Comparison of ENCODE assay signal across 27 cellular contexts in the genomic region with DNA sequence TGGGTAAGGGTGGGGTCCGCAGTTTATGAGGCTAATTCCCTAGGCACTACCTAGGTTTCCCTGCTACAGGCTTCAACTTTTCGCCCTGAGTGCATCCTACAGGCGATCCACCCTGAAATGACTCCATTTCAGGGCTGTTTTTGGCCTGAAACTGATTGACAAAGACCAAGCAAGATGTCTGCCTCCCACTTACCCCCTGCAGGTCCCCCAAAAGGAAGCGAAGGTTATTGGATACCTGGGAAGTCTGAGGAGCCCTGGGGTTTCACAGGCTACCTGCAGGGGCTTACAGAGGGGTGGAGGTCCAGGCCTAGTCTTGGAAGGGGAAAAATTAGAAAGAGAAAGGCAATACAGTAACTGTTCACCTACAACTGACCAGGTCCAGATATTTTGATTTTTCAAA. TPM values are rescaled to one million over a fixed set of nuclear protein-coding genes. Genes with fewer than 3 reads are reported as not detected.
DNase-seq lines count a peak whose midpoint lies in the region; ATAC-seq, FAIRE-seq and TF ChIP-seq lines count a peak whose summit lies in the region.
"Had no signal": no experiment of that assay in that cellular context is flagged by ENCODE, and none has a peak within 500 bp of the region (broad histone marks: within the 10 kb centered on the region; RNA-seq: fewer than 3 reads in every experiment).

No MANE protein-coding gene starts in this region.

- H3K4me2 ChIP-seq in H1 (ENCODE audit: insufficient read depth in 1 of 2, low read depth in 2 of 2, low read length in 2 of 2) = peak overlapping the region; percentile 37 to 62; a peak in 3 of 4 replicates
- H3K4me2 ChIP-seq: A549, SK-N-SH had no signal

- no peak for TF ChIP-seq CTCF in H1 (IDR thresholded peaks at IDR 0.05; ENCODE audit: control extremely low read depth in 1 of 3, insufficient read depth in 1 of 3, low read depth in 1 of 3, low read length in 3 of 3)

- 36% methylated on average over 4 of the region's 4 CpGs; no CpG with 5 or more reads in 1 of the 2 experiments for WGBS in H1 (ENCODE audit: extremely low coverage in 1 of 2, insufficient coverage in 1 of 2, insufficient read length in 1 of 2, insufficient replicate concordance in 2 of 2, low coverage in 1 of 2, low lambda C conversion rate in 2 of 2, missing lambda C conversion rate in 1 of 2), 2 experiments

- H3K36me3 Mint-ChIP-seq in stimulated activated naive CD8-positive, alpha-beta T cell treated with anti-CD3 and anti-CD28 coated beads, Interleukin-15, Interleukin-2, amounts not matched to agents 100 ng/mL and 50 ng/mL, for 24 hours (ENCODE audit: low read depth) = peaks cover 11% of the 10 kb centered on the region

- no peak overlapping the region for H3K18ac ChIP-seq in H1 (ENCODE audit: extremely low read depth, low read length)

- no peak overlapping the region for H2BK5ac ChIP-seq in H1 (ENCODE audit: low read depth, low read length)

- H3K27me3 Mint-ChIP-seq in stimulated activated naive CD8-positive, alpha-beta T cell treated with anti-CD3 and anti-CD28 coated beads, Interleukin-15, Interleukin-2, amounts not matched to agents 100 ng/mL and 50 ng/mL, for 24 hours = peaks cover 89% of the 10 kb centered on the region

- intact Hi-C loops in left colon (cut with DNase I, micrococcal nuclease) = no loop called here

- no peak for TF ChIP-seq POLR2A in H1 (IDR thresholded peaks at IDR 0.05; ENCODE audit: control extremely low read depth in 1 of 2, low read depth in 2 of 2, low read length in 2 of 2)

- POLR2A ChIA-PET in H1 (lab: Charles Lee; ENCODE audit: partially characterized antibody) = interaction anchor here (2.7 kb wide), 1 partner anchor 9 kb away, joined by 7 read pairs; no protein-coding TSS in a partner anchor

- no peak for ATAC-seq in stimulated activated naive CD8-positive, alpha-beta T cell treated with anti-CD3 and anti-CD28 coated beads, Interleukin-15, Interleukin-2, amounts not matched to agents 100 U/mL and 50 U/mL, for 24 hours
- peak; percentile 44 for ATAC-seq in left colon
- ATAC-seq: A549, HCT116, PC-3 had no signal

- no peak overlapping the region for H4K5ac ChIP-seq in H1 (ENCODE audit: insufficient read length, low read depth, low read length)

- H2BK15ac ChIP-seq in H1 (ENCODE audit: low read length) = no peak overlapping the region

- FAIRE-seq in H1 (lab: Jason Lieb, UNC) = no peak
- FAIRE-seq: A549, GM18507 had no signal

- H2AFZ ChIP-seq in H1 (ENCODE audit: low read length) = no peak overlapping the region
- H2AFZ ChIP-seq: GM23248 had no signal

- no peak overlapping the region for H3K9ac ChIP-seq in H1 (replicated peaks in 1 of 4; ENCODE audit: extremely low read depth in 1 of 4, low read depth in 3 of 4, low read length in 3 of 4)
- H3K9ac ChIP-seq: BLaER1 treated with 17β-estradiol and CSF1 and Interleukin-3, amounts not matched to agents 10 nM and 100 nM; GM23248; SK-N-SH had no signal

- no peaks in the 10 kb centered on the region for H3K79me2 ChIP-seq in H1 (ENCODE audit: control insufficient read depth in 1 of 2, insufficient read depth in 2 of 2, low read length in 2 of 2)

- H3K23me2 ChIP-seq in H1 (ENCODE audit: low read depth, low read length) = peaks cover 4% of the 10 kb centered on the region; the same call in 1 of the 2 replicates

- H3K27ac Mint-ChIP-seq in stimulated activated naive CD8-positive, alpha-beta T cell treated with anti-CD3 and anti-CD28 coated beads, Interleukin-15, Interleukin-2, amounts not matched to agents 100 ng/mL and 50 ng/mL, for 24 hours = peak overlapping the region; percentile 40

- H3K9me3 Mint-ChIP-seq in stimulated activated naive CD8-positive, alpha-beta T cell treated with anti-CD3 and anti-CD28 coated beads, Interleukin-15, Interleukin-2, amounts not matched to agents 100 ng/mL and 50 ng/mL, for 24 hours = peaks cover 7% of the 10 kb centered on the region

- no peaks in the 10 kb centered on the region for H3K9me3 ChIP-seq in H1 (ENCODE audit: insufficient read depth in 2 of 2, low read depth in 1 of 2, low read length in 1 of 2)
- H3K9me3 ChIP-seq: A549, SK-N-SH had no signal

- H3K36me3 ChIP-seq in H1 (ENCODE audit: control insufficient read depth in 2 of 4, insufficient read depth in 4 of 4, low read length in 3 of 4) = no peaks in the 10 kb centered on the region
- H3K36me3 ChIP-seq: BLaER1 treated with 17β-estradiol and CSF1 and Interleukin-3, amounts not matched to agents 10 nM and 100 nM had no signal

- H3K79me1 ChIP-seq in H1 (ENCODE audit: low read depth, low read length) = no peaks in the 10 kb centered on the region

- no peak overlapping the region for H2AK5ac ChIP-seq in H1 (ENCODE audit: low read depth, low read length)

- H3K56ac ChIP-seq in H1 (replicated peaks; ENCODE audit: insufficient read length, low read depth, low read length) = no peak overlapping the region

- H4K8ac ChIP-seq in H1 (ENCODE audit: extremely low read depth, insufficient read depth, low read length) = no peak overlapping the region

- no peak overlapping the region for H3K23ac ChIP-seq in H1 (ENCODE audit: insufficient read length)

- peaks cover 87 to 100% (median 100%) of the 10 kb centered on the region in 4 experiments for H3K27me3 ChIP-seq in H1 (replicated peaks in 1 of 4; ENCODE audit: control insufficient read depth in 3 of 4, extremely low read depth in 1 of 4, insufficient read depth in 3 of 4, low read length in 3 of 4)

- no peak overlapping the region for H3K14ac ChIP-seq in H1 (ENCODE audit: insufficient read length)

- no peak overlapping the region for H2BK120ac ChIP-seq in H1 (replicated peaks; ENCODE audit: low read depth, low read length)

- H2BK12ac ChIP-seq in H1 (ENCODE audit: low read depth, low read length) = no peak overlapping the region

- peaks cover 6 to 16% of the 10 kb centered on the region in 2 experiments for H4K20me1 ChIP-seq in H1 (replicated peaks in 1 of 2; ENCODE audit: control insufficient read depth in 1 of 2, insufficient read depth in 2 of 2, low read length in 2 of 2)
- H4K20me1 ChIP-seq: BLaER1 treated with 17β-estradiol and CSF1 and Interleukin-3, amounts not matched to agents 10 nM and 100 nM had no signal

- H4K91ac ChIP-seq in H1 (replicated peaks; ENCODE audit: insufficient read length, low read length) = no peak overlapping the region

- no peak overlapping the region for H3K4me3 Mint-ChIP-seq in stimulated activated naive CD8-positive, alpha-beta T cell treated with anti-CD3 and anti-CD28 coated beads, Interleukin-15, Interleukin-2, amounts not matched to agents 100 ng/mL and 50 ng/mL, for 24 hours
- H3K4me3 Mint-ChIP-seq: CD4-positive, alpha-beta memory T cell had no signal

- H2BK20ac ChIP-seq in H1 (ENCODE audit: low read length) = peak overlapping the region; percentile 8; the same call in 1 of the 2 replicates

- no peak for TF ChIP-seq RAD21 in H1 (IDR thresholded peaks at IDR 0.05 in 1 of 2, conservative IDR thresholded peaks at IDR 0.05 in 1 of 2; ENCODE audit: low read depth in 2 of 2, low read length in 2 of 2)

- H3K27ac ChIP-seq in H1 (ENCODE audit: low read depth, low read length) = no peak overlapping the region
- H3K27ac ChIP-seq: A549; BLaER1 treated with 17β-estradiol and CSF1 and Interleukin-3, amounts not matched to agents 10 nM and 100 nM; GM23248 had no signal

- TF ChIP-seq EP300 in H1 (IDR thresholded peaks at IDR 0.05; ENCODE audit: borderline replicate concordance in 1 of 2, low read depth in 2 of 2, low read length in 2 of 2) = no peak

- peak overlapping the region in 1 of 4 experiments; percentile 51; a peak in 1 of 8 replicates for H3K4me3 ChIP-seq in H1 (ENCODE audit: extremely low read depth in 1 of 4, insufficient read depth in 2 of 4, low read depth in 3 of 4, low read length in 4 of 4)
- H3K4me3 ChIP-seq: A549; BLaER1 treated with 17β-estradiol and CSF1 and Interleukin-3, amounts not matched to agents 10 nM and 100 nM; GM23248 had no signal

- H3K4ac ChIP-seq in H1 (replicated peaks; ENCODE audit: insufficient read length, low read depth, low read length) = no peak overlapping the region

- H3K4me1 Mint-ChIP-seq in stimulated activated naive CD8-positive, alpha-beta T cell treated with anti-CD3 and anti-CD28 coated beads, Interleukin-15, Interleukin-2, amounts not matched to agents 100 ng/mL and 50 ng/mL, for 24 hours (ENCODE audit: low read depth) = peaks cover 13% of the 10 kb centered on the region

- peaks cover 13 to 49% (median 22%) of the 10 kb centered on the region in 4 experiments for H3K4me1 ChIP-seq in H1 (replicated peaks in 1 of 4; ENCODE audit: control insufficient read depth in 3 of 4, insufficient read depth in 4 of 4, low read length in 3 of 4)
- H3K4me1 ChIP-seq: A549 had no signal

- no peak for DNase-seq in stimulated activated naive CD8-positive, alpha-beta T cell treated with anti-CD3 and anti-CD28 coated beads, Interleukin-15, Interleukin-2, amounts not matched to agents 100 U/mL and 50 U/mL, for 24 hours
- no peak for DNase-seq in H1 (ENCODE audit: low read depth in 1 of 2, low spot score in 2 of 2)
- no peak for DNase-seq in left colon
- no peak for DNase-seq in kidney tubule cell (ENCODE audit: low spot score)
- DNase-seq in NCI-H524 treated with DMSO at 0.1 percent for 48 hours (lab: John Stamatoyannopoulos, UW) = no peak
- DNase-seq in C1 segment of cervical spinal cord (lab: John Stamatoyannopoulos, UW) = no peak
- DNase-seq: AML-193; CD4-positive, alpha-beta memory T cell; COR-L47; DMS53; GM23248; Karpas-422; MV-4-11; NCI-H1105; NCI-H1436 treated with DMSO at 0.1 percent for 48 hours; NCI-H187 treated with DMSO at 0.1 percent for 48 hours; NCI-H2171 treated with DMSO at 0.1 percent for 48 hours; NCI-H526; NCI-H82; NK-92 treated with Interleukin-12 subunit alpha and Interleukin-12 subunit beta, amount 100 ng/mL, for 24 hours; PC-3; SK-N-SH had no signal

- CTCF ChIA-PET in H1 (lab: Charles Lee; ENCODE audit: partially characterized antibody) = interaction anchor here (3.0 kb wide), 1 partner anchor 12 kb away, joined by 13 read pairs; no protein-coding TSS in a partner anchor

TF ChIP-seq in H1, 55 proteins besides CTCF, POLR2A, EP300 and RAD21 (continues in another document):
- no peak for TF ChIP-seq POU5F1 (IDR thresholded peaks at IDR 0.05; ENCODE audit: low read depth, low read length)

RNA-seq across cellular contexts. Expression of gene TBX15, which starts 3.3 kb away (rescaled TPM):
- 0.24 and 0.42 TPM in 2 replicates for total RNA-seq in H1 (2021; fragmentation: NEBNext Ultra II Directional; extraction: Animal tissue kit (Norgen Biotek cat#: 25700))
- polyA plus RNA-seq in H1 (2011; rRNA removed) = 0.09 and 0.14 TPM in 2 replicates
- 0.14 TPM for polyA plus RNA-seq in H1 (2011; cell fraction: cytosol; rRNA removed)
- polyA plus RNA-seq in H1 (2011; cell fraction: nucleus; rRNA removed) = 0.19 TPM
- 0.04 to 0.13 TPM (median 0.10 TPM) in 3 of 4 replicates, not detected in the other for polyA plus RNA-seq in H1 (2012, experiment 1 of 2)
- polyA plus RNA-seq in H1 (2012, experiment 2 of 2) = not detected
- polyA plus RNA-seq in H1 (2013, experiment 1 of 2) = 0.12 TPM
- polyA plus RNA-seq in H1 (2013, experiment 2 of 2) = 0.11 TPM
- 0.22 and 0.35 TPM in 2 replicates for polyA minus RNA-seq in H1 (2011; rRNA and poly(A)+ RNA removed)
- polyA minus RNA-seq in H1 (2011; cell fraction: cytosol; rRNA and poly(A)+ RNA removed) = not detected
- polyA minus RNA-seq in H1 (2011; cell fraction: nucleus; rRNA and poly(A)+ RNA removed) = 0.40 TPM
- not detected for total RNA-seq in left colon
- total RNA-seq: CD4-positive, alpha-beta memory T cell had no signal
